ENCODE assay signal across 8 cellular contexts in genomic region chr3:65603631-65604030, GRCh38.
"Had no signal": no experiment of that assay in that cellular context is flagged by ENCODE, and none has a peak within 500 bp of the region (broad histone marks: within the 10 kb centered on the region; RNA-seq: fewer than 3 reads in every experiment).

No MANE protein-coding gene starts in this region.

- H3K27ac ChIP-seq: HL-60, KMS-11 had no signal

- FAIRE-seq: HepG2, HTR-8/SVneo had no signal

- H3K36me3 Mint-ChIP-seq: IgD-negative memory B cell had no signal

- H3K27me3 Mint-ChIP-seq: IgD-negative memory B cell had no signal

- ATAC-seq: HepG2 had no signal

- H3K4me3 Mint-ChIP-seq: IgD-negative memory B cell had no signal

- DNase-seq: IMR-90, KBM-7, KG1 had no signal

- H3K4me2 ChIP-seq: KMS-11 had no signal

- H3K9ac ChIP-seq: KMS-11 had no signal

- H3K4me1 Mint-ChIP-seq: IgD-negative memory B cell had no signal

- H3K27ac Mint-ChIP-seq: IgD-negative memory B cell had no signal
